Comparison of ENCODE assay signal across 8 cellular contexts in the genomic region with DNA sequence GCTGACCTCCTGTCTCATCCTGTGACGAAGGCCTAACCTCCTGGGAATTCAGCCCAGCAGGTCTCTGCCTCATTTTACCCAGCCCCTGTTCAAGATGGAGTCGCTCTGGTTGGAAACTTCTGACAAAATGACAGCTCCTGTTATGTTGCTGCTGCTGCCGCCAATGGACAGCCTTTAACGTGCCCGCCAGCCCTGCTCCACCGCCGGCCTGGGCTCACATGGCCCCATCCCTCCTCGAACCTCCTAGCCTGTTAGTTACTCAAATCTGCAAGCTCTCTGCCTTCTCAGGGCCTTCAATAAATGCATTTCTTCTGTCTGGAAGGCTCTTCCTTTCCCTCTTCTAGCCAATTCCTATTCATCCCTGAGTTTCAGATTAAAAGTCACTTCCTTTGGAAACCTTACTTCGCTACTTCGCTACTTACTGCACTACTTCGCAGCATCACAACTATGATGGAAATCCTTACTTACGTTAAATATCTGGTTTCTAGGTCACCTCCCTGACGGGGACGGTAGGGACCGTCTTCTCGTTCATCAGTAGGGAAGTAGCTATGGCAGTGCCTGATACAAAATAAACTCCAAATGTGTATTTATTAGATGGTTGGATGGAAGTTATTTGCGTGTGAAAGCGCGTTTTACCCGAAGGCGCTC. TPM values are rescaled to one million over a fixed set of nuclear protein-coding genes. Genes with fewer than 3 reads are reported as not detected.
DNase-seq lines count a peak whose midpoint lies in the region; ATAC-seq, FAIRE-seq and TF ChIP-seq lines count a peak whose summit lies in the region.

No MANE protein-coding gene starts in this region.

- DNase-seq in AG04449 (ENCODE audit: low read depth, low spot score) (no peak), WERI-Rb-1 (no peak), left ventricle myocardium superior (no peak), small intestine (no peak), UCSD-AML1 (lab: John Stamatoyannopoulos, UW; ENCODE audit: unreplicated experiment) (no peak), T1000 (lab: John Stamatoyannopoulos, UW) (no peak)

- H3K4me3 ChIP-seq in AG04449 (ENCODE audit: low read depth, low read length) (peak overlapping the region; percentile 61), WERI-Rb-1 (ENCODE audit: low read depth, low read length) (peak overlapping the region; percentile 71), small intestine (ENCODE audit: low read depth in 1 of 2, low read length in 2 of 2) (peak overlapping the region; percentile 79 to 80)

- H3K9me3 ChIP-seq in WERI-Rb-1 (ENCODE audit: severe bottlenecking) (no peaks in the 10 kb centered on the region), small intestine (ENCODE audit: control insufficient read depth, low read depth) (no peaks in the 10 kb centered on the region)

- intact Hi-C loops in left ventricle myocardium superior (cut with micrococcal nuclease), result no loop called here

- FAIRE-seq in small intestine (lab: Jason Lieb, UNC), result no peak

- H3K27ac ChIP-seq in WERI-Rb-1 (peak overlapping the region; percentile 96), small intestine (ENCODE audit: low read depth in 1 of 2, low read length in 1 of 2) (peak overlapping the region in 1 of 2 donors; percentile 88)

- 35 to 42% (median 39%) methylated on average over 21 of the region's 21 CpGs for WGBS in small intestine, 3 donors

- TF ChIP-seq CTCF in AG04449 (IDR thresholded peaks at IDR 0.05; ENCODE audit: insufficient read depth, low read length, missing control alignments), result no peak
- no peak for TF ChIP-seq CTCF in WERI-Rb-1 (IDR thresholded peaks at IDR 0.05; ENCODE audit: low read depth, low read length)

- ATAC-seq in GM21367 (IDR thresholded peaks at IDR 0.05; ENCODE audit: unreplicated experiment) (peak; percentile 4), left ventricle myocardium superior (peak; percentile 6), HG03571 (IDR thresholded peaks at IDR 0.05; ENCODE audit: unreplicated experiment) (no peak)

- POLR2A ChIA-PET in AG04449 (lab: Yijun Ruan, JAX), result interaction anchor here (0.9 to 2.3 kb wide), 5 partner anchors 12 to 115 kb away, joined by 3 to 14 read pairs (median 8); a partner anchor contains a TSS

- CTCF ChIA-PET in AG04449 (lab: Yijun Ruan, JAX), result interaction anchor here (0.9 to 2.5 kb wide), 13 partner anchors 9 to 351 kb away, joined by 3 to 17 read pairs (median 3); no protein-coding TSS in a partner anchor

- peaks cover 5 to 9% of the 10 kb centered on the region in 2 donors for H3K4me1 ChIP-seq in small intestine (ENCODE audit: control insufficient read depth in 2 of 2, insufficient read depth in 1 of 2, low read depth in 1 of 2, low read length in 1 of 2)

- H3K36me3 ChIP-seq in WERI-Rb-1, result peaks cover 20% of the 10 kb centered on the region
- no peaks in the 10 kb centered on the region for H3K36me3 ChIP-seq in small intestine (ENCODE audit: control insufficient read depth in 2 of 2, insufficient read depth in 2 of 2, low read length in 2 of 2)

- H3K27me3 ChIP-seq in WERI-Rb-1 (ENCODE audit: insufficient read depth, low read depth, severe bottlenecking) (no peaks in the 10 kb centered on the region), small intestine (ENCODE audit: control insufficient read depth in 2 of 2, insufficient read depth in 2 of 2, low read length in 2 of 2) (no peaks in the 10 kb centered on the region)

RNA-seq across cellular contexts. Expression of a gene that starts 0.5 kb away (rescaled TPM):
- 8.3 TPM for total RNA-seq in left ventricle myocardium superior
- polyA plus RNA-seq in small intestine, result 10 to 100 TPM; 25.3 to 36.2 (median 29.1) TPM

RNA-seq across cellular contexts. Expression of a gene that starts 17.2 kb away (rescaled TPM):
- total RNA-seq in left ventricle myocardium superior, result 1.4 TPM
- polyA plus RNA-seq in small intestine, result 1 to 10 TPM; 2.0 to 2.7 (median 2.4) TPM

RNA-seq across cellular contexts. Expression of a gene that starts 26.4 kb away (rescaled TPM):
- total RNA-seq in left ventricle myocardium superior, result 45.2 TPM
- 100 to 1,000 TPM in 2 of 3 donors, 10 to 100 TPM in 1; 93.7 to 153 (median 109) TPM for polyA plus RNA-seq in small intestine

RNA-seq across cellular contexts. Expression of a gene that starts 31.4 kb away (rescaled TPM):
- total RNA-seq in left ventricle myocardium superior, result 72.3 TPM
- polyA plus RNA-seq in small intestine, result 100 to 1,000 TPM in 2 of 3 donors, 10 to 100 TPM in 1; 58.1 to 144 (median 121) TPM

RNA-seq across cellular contexts. Expression of a gene that starts 42.0 kb away (rescaled TPM):
- 3.1 TPM for total RNA-seq in left ventricle myocardium superior
- 1 to 10 TPM in 2 of 3 donors, under 1 TPM in 1; 0.89 to 5.1 (median 1.9) TPM for polyA plus RNA-seq in small intestine
